Comparison of ENCODE assay signal across 13 cellular contexts in genomic region chr11:111775024-111775710, GRCh38. TPM values are rescaled to one million over a fixed set of nuclear protein-coding genes. Genes with fewer than 3 reads are reported as not detected.
A peak's percentile ranks its signal among the peaks of the same experiment; 100 is the strongest.
DNase-seq lines count a peak whose midpoint lies in the region; ATAC-seq and TF ChIP-seq lines count a peak whose summit lies in the region.
"Had no signal": no experiment of that assay in that cellular context is flagged by ENCODE, and none has a peak within 500 bp of the region (broad histone marks: within the 10 kb centered on the region; RNA-seq: fewer than 3 reads in every experiment).

No MANE protein-coding gene starts in this region.

- H3K27me3 Mint-ChIP-seq in CD14-positive monocyte (ENCODE audit: low read depth in 3 of 3) (no peaks in the 10 kb centered on the region), neural progenitor cell (ENCODE audit: insufficient read depth, low read depth) (no peaks in the 10 kb centered on the region), endothelial cell (ENCODE audit: unreplicated experiment) (peaks cover 1% of the 10 kb centered on the region)
- H3K27me3 Mint-ChIP-seq: activated naive CD8-positive, alpha-beta T cell treated with anti-CD3 and anti-CD28 coated beads, Interleukin-2, amount 10 ng/mL, durations not matched to agents 7 days and 5 days had no signal

- no peak overlapping the region for H3K4me3 ChIP-seq in HEK293 (ENCODE audit: low read depth, low read length)
- H3K4me3 ChIP-seq in neural progenitor cell: no peak overlapping the region

- no peak overlapping the region for H3K9ac ChIP-seq in neural progenitor cell

- CTCF ChIA-PET in HEK293 (lab: Yijun Ruan, JAX): interaction anchor here (0.5 to 5.3 kb wide), 5 partner anchors 171 to 346 kb away, joined by 3 to 38 read pairs (median 6); no protein-coding TSS in a partner anchor

- no peak overlapping the region for H2AFZ ChIP-seq in neural progenitor cell (replicated peaks)

- peak; percentile 26 for DNase-seq in dedifferentiated amniotic fluid mesenchymal stem cell (ENCODE audit: extremely low spot score)
- DNase-seq in iris pigment epithelial cell (ENCODE audit: low read depth): peak; percentile 14
- no peak for DNase-seq in stimulated activated effector memory CD8-positive, alpha-beta T cell treated with anti-CD3 and anti-CD28 coated beads, Interleukin-12 subunit alpha, Interleukin-12 subunit beta, amount 100 ng/mL, for 72 hours (ENCODE audit: low spot score in 2 of 2)
- no peak for DNase-seq in CD14-positive monocyte (ENCODE audit: low spot score)
- DNase-seq in neural progenitor cell (ENCODE audit: low spot score): no peak
- no peak for DNase-seq in endothelial cell (ENCODE audit: low spot score)
- DNase-seq: activated naive CD8-positive, alpha-beta T cell treated with anti-CD3 and anti-CD28 coated beads, Interleukin-2, amount 10 ng/mL, durations not matched to agents 7 days and 5 days; activated T-cell treated with anti-CD3 and anti-CD28 coated beads, Interleukin-2, amount 50 U/mL, for 1 hour; NCI-H748 treated with DMSO at 0.1 percent for 48 hours; nephron progenitor cell; T-helper 2 cell had no signal

- H3K4me3 Mint-ChIP-seq in stimulated activated effector memory CD8-positive, alpha-beta T cell treated with anti-CD3 and anti-CD28 coated beads, Interleukin-12 subunit alpha, Interleukin-12 subunit beta, amount 100 ng/mL, for 72 hours: no peak overlapping the region
- no peak overlapping the region for H3K4me3 Mint-ChIP-seq in CD14-positive monocyte
- H3K4me3 Mint-ChIP-seq in neural progenitor cell: no peak overlapping the region
- no peak overlapping the region for H3K4me3 Mint-ChIP-seq in endothelial cell (ENCODE audit: unreplicated experiment)
- H3K4me3 Mint-ChIP-seq: activated naive CD8-positive, alpha-beta T cell treated with anti-CD3 and anti-CD28 coated beads, Interleukin-2, amount 10 ng/mL, durations not matched to agents 7 days and 5 days; nephron progenitor cell had no signal

- H3K9me3 ChIP-seq in HEK293 (ENCODE audit: control insufficient read depth, insufficient read depth, low read depth, low read length): no peaks in the 10 kb centered on the region
- no peaks in the 10 kb centered on the region for H3K9me3 ChIP-seq in neural progenitor cell (ENCODE audit: low read depth)

- no peaks in the 10 kb centered on the region for H3K79me2 ChIP-seq in neural progenitor cell (ENCODE audit: low read depth)

- H3K36me3 ChIP-seq in HEK293 (ENCODE audit: control insufficient read depth in 2 of 2, insufficient read depth in 1 of 2, low read length in 2 of 2) (no peaks in the 10 kb centered on the region), neural progenitor cell (no peaks in the 10 kb centered on the region)

- peaks cover 9% of the 10 kb centered on the region for H3F3A ChIP-seq in neural progenitor cell (ENCODE audit: low read depth)

- ATAC-seq in stimulated activated effector memory CD8-positive, alpha-beta T cell treated with anti-CD3 and anti-CD28 coated beads, Interleukin-12 subunit alpha, Interleukin-12 subunit beta, amount 100 ng/mL, for 72 hours: no peak
- no peak for ATAC-seq in HG02840 (IDR thresholded peaks at IDR 0.05; ENCODE audit: low FRiP score, unreplicated experiment)

- peak overlapping the region; percentile 17 for H3K27ac Mint-ChIP-seq in stimulated activated effector memory CD8-positive, alpha-beta T cell treated with anti-CD3 and anti-CD28 coated beads, Interleukin-12 subunit alpha, Interleukin-12 subunit beta, amount 100 ng/mL, for 72 hours
- no peak overlapping the region for H3K27ac Mint-ChIP-seq in CD14-positive monocyte
- H3K27ac Mint-ChIP-seq in neural progenitor cell: no peak overlapping the region
- no peak overlapping the region for H3K27ac Mint-ChIP-seq in endothelial cell (ENCODE audit: unreplicated experiment)
- H3K27ac Mint-ChIP-seq: activated naive CD8-positive, alpha-beta T cell treated with anti-CD3 and anti-CD28 coated beads, Interleukin-2, amount 10 ng/mL, durations not matched to agents 7 days and 5 days; nephron progenitor cell had no signal

- no peak overlapping the region for H3K4me2 ChIP-seq in neural progenitor cell

- POLR2A ChIA-PET in HEK293 (lab: Yijun Ruan, JAX): no interaction called here

- no peaks in the 10 kb centered on the region for H3K9me3 Mint-ChIP-seq in stimulated activated effector memory CD8-positive, alpha-beta T cell treated with anti-CD3 and anti-CD28 coated beads, Interleukin-12 subunit alpha, Interleukin-12 subunit beta, amount 100 ng/mL, for 72 hours
- no peaks in the 10 kb centered on the region for H3K9me3 Mint-ChIP-seq in CD14-positive monocyte
- H3K9me3 Mint-ChIP-seq in neural progenitor cell: no peaks in the 10 kb centered on the region
- no peaks in the 10 kb centered on the region for H3K9me3 Mint-ChIP-seq in endothelial cell (ENCODE audit: unreplicated experiment)
- H3K9me3 Mint-ChIP-seq: activated naive CD8-positive, alpha-beta T cell treated with anti-CD3 and anti-CD28 coated beads, Interleukin-2, amount 10 ng/mL, durations not matched to agents 7 days and 5 days; nephron progenitor cell had no signal

- H3K36me3 Mint-ChIP-seq in stimulated activated effector memory CD8-positive, alpha-beta T cell treated with anti-CD3 and anti-CD28 coated beads, Interleukin-12 subunit alpha, Interleukin-12 subunit beta, amount 100 ng/mL, for 72 hours: no peaks in the 10 kb centered on the region
- H3K36me3 Mint-ChIP-seq in CD14-positive monocyte: no peaks in the 10 kb centered on the region
- no peaks in the 10 kb centered on the region for H3K36me3 Mint-ChIP-seq in neural progenitor cell
- H3K36me3 Mint-ChIP-seq in endothelial cell (ENCODE audit: low read depth, unreplicated experiment): no peaks in the 10 kb centered on the region
- H3K36me3 Mint-ChIP-seq: activated naive CD8-positive, alpha-beta T cell treated with anti-CD3 and anti-CD28 coated beads, Interleukin-2, amount 10 ng/mL, durations not matched to agents 7 days and 5 days had no signal

- intact Hi-C loops in CD14-positive monocyte (cut with micrococcal nuclease): loop anchor here (5.0 to 10.0 kb wide), 3 partner anchors 70 to 188 kb away; partner anchors contain the start of gene SIK2 (in 2 of the 2)

- TF ChIP-seq CTCF in HEK293 (tag by site-specific recombination; IDR thresholded peaks at IDR 0.05) (no peak), CD14-positive monocyte (IDR thresholded peaks at IDR 0.05) (no peak), neural progenitor cell (IDR thresholded peaks at IDR 0.05) (no peak), endothelial cell (IDR thresholded peaks at IDR 0.05; ENCODE audit: unreplicated experiment) (no peak)

- H3K27ac ChIP-seq in HEK293 (ENCODE audit: extremely low read depth, low read depth, low read length): no peak overlapping the region
- no peak overlapping the region for H3K27ac ChIP-seq in neural progenitor cell

- H3K4me1 ChIP-seq in HEK293 (ENCODE audit: control insufficient read depth, insufficient read depth, low read length) (no peaks in the 10 kb centered on the region), neural progenitor cell (peaks cover 9% of the 10 kb centered on the region)

- H3K27me3 ChIP-seq in neural progenitor cell: no peaks in the 10 kb centered on the region

- no peaks in the 10 kb centered on the region for H3K4me1 Mint-ChIP-seq in stimulated activated effector memory CD8-positive, alpha-beta T cell treated with anti-CD3 and anti-CD28 coated beads, Interleukin-12 subunit alpha, Interleukin-12 subunit beta, amount 100 ng/mL, for 72 hours
- H3K4me1 Mint-ChIP-seq in CD14-positive monocyte (no peaks in the 10 kb centered on the region), neural progenitor cell (peaks cover 16% of the 10 kb centered on the region), endothelial cell (ENCODE audit: unreplicated experiment) (no peaks in the 10 kb centered on the region)

- H4K20me1 ChIP-seq in neural progenitor cell (ENCODE audit: low read depth): no peaks in the 10 kb centered on the region

TF ChIP-seq in HEK293, 187 proteins besides CTCF, POLR2A, EP300 and RAD21:
- no peak for TF ChIP-seq REPIN1 (tag by site-specific recombination; IDR thresholded peaks at IDR 0.05; ENCODE audit: low read depth)
- peak; percentile 42; the same call in 1 of the 2 replicates for TF ChIP-seq ZNF121 (tag by site-specific recombination; IDR thresholded peaks at IDR 0.05)

RNA-seq across cellular contexts. Expression of gene PPP2R1B, which starts 9.0 kb away (rescaled TPM):
- 10 to 100 TPM; 11.2 to 16.9 TPM for polyA plus RNA-seq in CD14-positive monocyte
- total RNA-seq in neural progenitor cell (ENCODE audit: low replicate concordance) (47.8 and 68.4 TPM in 2 replicates), endothelial cell (ENCODE audit: unreplicated experiment) (38.5 TPM)

Comparison
In these comparisons a context has a peak if more than half of its experiments do, and no peak if none do; other contexts are left out.
1. DNase-seq: peak in dedifferentiated amniotic fluid mesenchymal stem cell (single experiment) and iris pigment epithelial cell (single experiment); none in stimulated activated effector memory CD8-positive, alpha-beta T cell treated with anti-CD3 and anti-CD28 coated beads, Interleukin-12 subunit alpha, Interleukin-12 subunit beta, amount 100 ng/mL, for 72 hours (0 of 2), CD14-positive monocyte (single experiment), neural progenitor cell (single experiment) and endothelial cell (single experiment).